In genomic region chr2:130391058-130391871, GRCh38 we compare ENCODE assay signal across 1 cellular context.
TF ChIP-seq lines count a peak whose summit lies in the region.

No MANE protein-coding gene starts in this region.

TF ChIP-seq in K562, 482 proteins besides CTCF, POLR2A, EP300 and RAD21 (continued from another document and continues in another):
- TF ChIP-seq CUX1 (CRISPR knock-in tag; IDR thresholded peaks at IDR 0.05) (no peak), ATF1 (CRISPR knock-in tag; IDR thresholded peaks at IDR 0.05) (no peak), ATF1 (tag; IDR thresholded peaks at IDR 0.05) (peak; percentile 40; the same call in 1 of the 2 replicates), RBFOX2 (IDR thresholded peaks at IDR 0.05; ENCODE audit: low read depth, low read length) (peak; percentile 70), CXXC5 (CRISPR knock-in tag; IDR thresholded peaks at IDR 0.05) (0 out of 2 replicates have a peak, but pooled peaks have one; percentile 36), HEY1 (CRISPR knock-in tag; IDR thresholded peaks at IDR 0.05; ENCODE audit: borderline replicate concordance) (no peak), ZNF174 (CRISPR knock-in tag; IDR thresholded peaks at IDR 0.05) (no peak), CBX3 (IDR thresholded peaks at IDR 0.05; ENCODE audit: borderline replicate concordance in 1 of 2, low read length in 2 of 2) (no peak), ZBTB1 (CRISPR knock-in tag; IDR thresholded peaks at IDR 0.05; ENCODE audit: borderline replicate concordance, low read depth) (no peak), MEIS2 (IDR thresholded peaks at IDR 0.05; ENCODE audit: partially characterized antibody) (peak; percentile 61), CHD1 (IDR thresholded peaks at IDR 0.05; ENCODE audit: low read length) (no peak), SUPT5H (IDR thresholded peaks at IDR 0.05) (0 out of 2 replicates have a peak, but pooled peaks have one; percentile 34), POU5F1 (IDR thresholded peaks at IDR 0.05; ENCODE audit: borderline replicate concordance, low read depth, low read length, partially characterized antibody) (no peak), HOMEZ (CRISPR knock-in tag; IDR thresholded peaks at IDR 0.05) (no peak), RBM22 (IDR thresholded peaks at IDR 0.05; ENCODE audit: low read depth, low read length, poor library complexity, severe bottlenecking) (no peak), PBX2 (CRISPR knock-in tag; IDR thresholded peaks at IDR 0.05; ENCODE audit: low read depth) (peak; percentile 60), PBX2 (tag; conservative IDR thresholded peaks at IDR 0.05; ENCODE audit: low read depth) (peak; percentile 73), CREM (IDR thresholded peaks at IDR 0.05; ENCODE audit: low read depth) (peak; percentile 69), ZNF740 (CRISPR knock-in tag; IDR thresholded peaks at IDR 0.05) (no peak), ZNF740 (tag; IDR thresholded peaks at IDR 0.05) (no peak), SMC3 (conservative IDR thresholded peaks at IDR 0.05; ENCODE audit: insufficient read depth, low read depth, low read length) (no peak), CEBPB (tag; IDR thresholded peaks at IDR 0.05) (no peak), TCF15 (CRISPR knock-in tag; IDR thresholded peaks at IDR 0.05) (no peak), PRDM10 (IDR thresholded peaks at IDR 0.05; ENCODE audit: partially characterized antibody) (no peak), OTX1 (CRISPR knock-in tag; IDR thresholded peaks at IDR 0.05) (no peak), MECOM (CRISPR knock-in tag; IDR thresholded peaks at IDR 0.05) (no peak), ATF7 (IDR thresholded peaks at IDR 0.05) (0 out of 2 replicates have a peak, but pooled peaks have one; percentile 12), ID3 (CRISPR knock-in tag; IDR thresholded peaks at IDR 0.05) (no peak), ID3 (tag; IDR thresholded peaks at IDR 0.05) (no peak), NCOR1 (IDR thresholded peaks at IDR 0.05) (no peak), HNRNPH1 (optimal IDR thresholded peaks at IDR 0.05; ENCODE audit: low read depth, low read length) (no peak), ERF (CRISPR knock-in tag; IDR thresholded peaks at IDR 0.05) (no peak), RCOR1 (IDR thresholded peaks at IDR 0.05; ENCODE audit: borderline replicate concordance in 1 of 2, low read depth in 2 of 2, low read length in 2 of 2) (no peak), CREB1 (IDR thresholded peaks at IDR 0.05) (peak; percentile 80), CREB1 (CRISPR knock-in tag; IDR thresholded peaks at IDR 0.05) (peak; percentile 42; the same call in 1 of the 2 replicates), ZNF586 (CRISPR knock-in tag; conservative IDR thresholded peaks at IDR 0.05) (no peak), ZNF655 (CRISPR knock-in tag; IDR thresholded peaks at IDR 0.05) (no peak), ZBTB7A (IDR thresholded peaks at IDR 0.05; ENCODE audit: borderline replicate concordance, control insufficient read depth, low read depth, low read length) (peak; percentile 55; the same call in 1 of the 2 replicates), ZNF140 (CRISPR knock-in tag; IDR thresholded peaks at IDR 0.05) (no peak), FOXM1 (IDR thresholded peaks at IDR 0.05; ENCODE audit: low read depth) (no peak), FOXM1 (CRISPR knock-in tag; IDR thresholded peaks at IDR 0.05; ENCODE audit: low read depth) (0 out of 2 replicates have a peak, but pooled peaks have one; percentile 39), SAFB2 (IDR thresholded peaks at IDR 0.05; ENCODE audit: borderline replicate concordance, low read depth, low read length, severe bottlenecking) (no peak), CCAR2 (IDR thresholded peaks at IDR 0.05; ENCODE audit: low read depth, low read length) (no peak), BACH1 (tag; IDR thresholded peaks at IDR 0.05) (no peak), MTA3 (IDR thresholded peaks at IDR 0.05; ENCODE audit: borderline replicate concordance) (no peak), ZNF184 (CRISPR knock-in tag; IDR thresholded peaks at IDR 0.05) (no peak), ZNF77 (CRISPR knock-in tag; IDR thresholded peaks at IDR 0.05) (no peak), POLR2G (IDR thresholded peaks at IDR 0.05; ENCODE audit: low read depth, low read length) (peak; percentile 72), HNRNPLL (IDR thresholded peaks at IDR 0.05; ENCODE audit: low read depth, low read length, poor library complexity, severe bottlenecking) (no peak), MLX (CRISPR knock-in tag; conservative IDR thresholded peaks at IDR 0.05) (no peak), ESRRB (CRISPR knock-in tag; IDR thresholded peaks at IDR 0.05; ENCODE audit: borderline replicate concordance) (no peak)
